In genomic region chr7:81209059-81209458, GRCh38 we compare ENCODE assay signal across 1 cellular context.
A peak's percentile ranks its signal among the peaks of the same experiment; 100 is the strongest.
TF ChIP-seq lines count a peak whose summit lies in the region.

No MANE protein-coding gene starts in this region.

TF ChIP-seq in K562, 482 proteins besides CTCF, POLR2A, EP300 and RAD21 (continued from another document and continues in another):
- TF ChIP-seq, protein P1, sequence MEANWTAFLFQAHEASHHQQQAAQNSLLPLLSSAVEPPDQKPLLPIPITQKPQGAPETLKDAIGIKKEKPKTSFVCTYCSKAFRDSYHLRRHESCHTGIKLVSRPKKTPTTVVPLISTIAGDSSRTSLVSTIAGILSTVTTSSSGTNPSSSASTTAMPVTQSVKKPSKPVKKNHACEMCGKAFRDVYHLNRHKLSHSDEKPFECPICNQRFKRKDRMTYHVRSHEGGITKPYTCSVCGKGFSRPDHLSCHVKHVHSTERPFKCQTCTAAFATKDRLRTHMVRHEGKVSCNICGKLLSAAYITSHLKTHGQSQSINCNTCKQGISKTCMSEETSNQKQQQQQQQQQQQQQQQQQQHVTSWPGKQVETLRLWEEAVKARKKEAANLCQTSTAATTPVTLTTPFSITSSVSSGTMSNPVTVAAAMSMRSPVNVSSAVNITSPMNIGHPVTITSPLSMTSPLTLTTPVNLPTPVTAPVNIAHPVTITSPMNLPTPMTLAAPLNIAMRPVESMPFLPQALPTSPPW (CRISPR knock-in tag; IDR thresholded peaks at IDR 0.05): peak; percentile 45; the same call in 1 of the 2 replicates
- TF ChIP-seq DIDO1 (tag; IDR thresholded peaks at IDR 0.05; ENCODE audit: low read depth) (0 out of 2 replicates have a peak, but pooled peaks have one; percentile 15), FOXM1 (IDR thresholded peaks at IDR 0.05; ENCODE audit: low read depth) (peak; percentile 61), FOXM1 (CRISPR knock-in tag; IDR thresholded peaks at IDR 0.05; ENCODE audit: low read depth) (no peak), ZNF232 (CRISPR knock-in tag; IDR thresholded peaks at IDR 0.05) (no peak), NFIX (CRISPR knock-in tag; IDR thresholded peaks at IDR 0.05; ENCODE audit: low read depth) (no peak), YY1 (IDR thresholded peaks at IDR 0.05; ENCODE audit: borderline replicate concordance in 1 of 3, control insufficient read depth in 1 of 3, extremely low read depth in 1 of 3, insufficient read depth in 3 of 3, insufficient read length in 1 of 3, insufficient replicate concordance in 2 of 3, low read depth in 1 of 3, low read length in 2 of 3) (peak in 1 of 3 experiments; percentile 23), TRIM24 (IDR thresholded peaks at IDR 0.05) (peak; percentile 58 to 79; a peak in 3 of 4 replicates), STAT5A (IDR thresholded peaks at IDR 0.05; ENCODE audit: borderline replicate concordance, low read length) (peak; percentile 57; the same call in 1 of the 2 replicates), MEIS2 (IDR thresholded peaks at IDR 0.05; ENCODE audit: partially characterized antibody) (peak; percentile 55), TARDBP (IDR thresholded peaks at IDR 0.05) (no peak), ETV6 (IDR thresholded peaks at IDR 0.05; ENCODE audit: borderline replicate concordance in 1 of 2, low read depth in 2 of 2, low read length in 1 of 2) (no peak), ETV6 (CRISPR knock-in tag; IDR thresholded peaks at IDR 0.05; ENCODE audit: borderline replicate concordance) (no peak), TCF3 (CRISPR knock-in tag; IDR thresholded peaks at IDR 0.05) (peak; percentile 53), ZNF12 (CRISPR knock-in tag; IDR thresholded peaks at IDR 0.05) (no peak), ZNF766 (CRISPR knock-in tag; conservative IDR thresholded peaks at IDR 0.05) (peak; percentile 88), POLR2AphosphoS5 (IDR thresholded peaks at IDR 0.05; ENCODE audit: control insufficient read depth, insufficient read depth, low read depth, low read length) (peak; percentile 47; the same call in 1 of the 2 replicates), FOSL1 (tag; conservative IDR thresholded peaks at IDR 0.05) (peak; percentile 60; the same call in 1 of the 2 replicates), NCOA6 (IDR thresholded peaks at IDR 0.05) (no peak), CBFA2T3 (IDR thresholded peaks at IDR 0.05) (peak; percentile 87), MCM3 (IDR thresholded peaks at IDR 0.05) (no peak), SMARCC2 (IDR thresholded peaks at IDR 0.05; ENCODE audit: low read depth) (0 out of 2 replicates have a peak, but pooled peaks have one; percentile 43), HMBOX1 (IDR thresholded peaks at IDR 0.05) (0 out of 2 replicates have a peak, but pooled peaks have one; percentile 28), DPF2 (IDR thresholded peaks at IDR 0.05) (peak; percentile 83), MXI1 (IDR thresholded peaks at IDR 0.05; ENCODE audit: low read depth, low read length) (no peak), ATF7 (IDR thresholded peaks at IDR 0.05) (peak; percentile 32; the same call in 1 of the 2 replicates), DMBX1 (CRISPR knock-in tag; IDR thresholded peaks at IDR 0.05; ENCODE audit: borderline replicate concordance) (peak; percentile 19; the same call in 1 of the 2 replicates), FOXK2 (conservative IDR thresholded peaks at IDR 0.05 in 1 of 2, IDR thresholded peaks at IDR 0.05 in 1 of 2; ENCODE audit: low read depth in 2 of 2) (0 out of 4 replicates have a peak, but pooled peaks of 1 of the 2 experiments have one; percentile 31), NFIC (IDR thresholded peaks at IDR 0.05) (peak; percentile 36; the same call in 1 of the 2 replicates), DACH1 (IDR thresholded peaks at IDR 0.05; ENCODE audit: partially characterized antibody) (no peak), PML (IDR thresholded peaks at IDR 0.05; ENCODE audit: low read length) (peak; percentile 61; the same call in 1 of the 2 replicates), ZNF175 (CRISPR knock-in tag; IDR thresholded peaks at IDR 0.05; ENCODE audit: low read depth) (peak; percentile 78; the same call in 1 of the 2 replicates), SMARCA4 (IDR thresholded peaks at IDR 0.05) (peak; percentile 77), KAT2B (IDR thresholded peaks at IDR 0.05; ENCODE audit: low read depth, low read length) (no peak), ZNF785 (CRISPR knock-in tag; IDR thresholded peaks at IDR 0.05) (no peak), GTF2E2 (tag; IDR thresholded peaks at IDR 0.05) (no peak), HDAC1 (IDR thresholded peaks at IDR 0.05) (peak in 1 of 2 experiments; percentile 27; a peak in 1 of 4 replicates), NFYB (IDR thresholded peaks at IDR 0.05; ENCODE audit: extremely low read depth, insufficient read length) (no peak), CREM (IDR thresholded peaks at IDR 0.05; ENCODE audit: low read depth) (peak; percentile 14; the same call in 1 of the 2 replicates), ELF2 (CRISPR knock-in tag; IDR thresholded peaks at IDR 0.05) (no peak), CBX8 (IDR thresholded peaks at IDR 0.05; ENCODE audit: borderline replicate concordance, extremely low read depth, low read depth, low read length, poor library complexity, severe bottlenecking) (no peak), JUND (IDR thresholded peaks at IDR 0.05; ENCODE audit: borderline replicate concordance, low read depth, low read length) (peak; percentile 63; the same call in 1 of the 2 replicates), JUND (tag; IDR thresholded peaks at IDR 0.05; ENCODE audit: borderline replicate concordance, low read depth, low read length) (peak; percentile 41; the same call in 1 of the 3 replicates), ARID1B (IDR thresholded peaks at IDR 0.05) (peak; percentile 92), TEAD4 (IDR thresholded peaks at IDR 0.05; ENCODE audit: low read length) (peak; percentile 86), TEAD4 (CRISPR knock-in tag; IDR thresholded peaks at IDR 0.05; ENCODE audit: borderline replicate concordance) (no peak), NR3C1 (CRISPR knock-in tag; IDR thresholded peaks at IDR 0.05) (no peak), CCNT2 (IDR thresholded peaks at IDR 0.05; ENCODE audit: borderline replicate concordance, extremely low read depth, insufficient read length, low read depth, low read length) (peak; percentile 51), SMARCE1 (IDR thresholded peaks at IDR 0.05) (peak; percentile 60), HCFC1 (IDR thresholded peaks at IDR 0.05; ENCODE audit: low read depth, low read length) (no peak), ZNF197 (CRISPR knock-in tag; IDR thresholded peaks at IDR 0.05; ENCODE audit: low read depth) (0 out of 2 replicates have a peak, but pooled peaks have one; percentile 21), RNF2 (IDR thresholded peaks at IDR 0.05) (peak; percentile 78), GATA2 (CRISPR knock-in tag; IDR thresholded peaks at IDR 0.05) (no peak), MTA2 (IDR thresholded peaks at IDR 0.05; ENCODE audit: low read depth) (peak; percentile 59), JUNB (CRISPR knock-in tag; conservative IDR thresholded peaks at IDR 0.05) (no peak), MAFG (tag; conservative IDR thresholded peaks at IDR 0.05) (peak; percentile 84), NFRKB (IDR thresholded peaks at IDR 0.05; ENCODE audit: low read depth) (0 out of 2 replicates have a peak, but pooled peaks have one; percentile 47), EWSR1 (IDR thresholded peaks at IDR 0.05; ENCODE audit: borderline replicate concordance, low read depth, partially characterized antibody) (no peak), KLF16 (IDR thresholded peaks at IDR 0.05) (peak; percentile 60), MAFK (IDR thresholded peaks at IDR 0.05; ENCODE audit: low read length) (peak; percentile 56; the same call in 1 of the 2 replicates), LEF1 (IDR thresholded peaks at IDR 0.05) (peak; percentile 49; the same call in 1 of the 2 replicates), NFATC3 (IDR thresholded peaks at IDR 0.05) (no peak)
- TF ChIP-seq, protein P2, sequence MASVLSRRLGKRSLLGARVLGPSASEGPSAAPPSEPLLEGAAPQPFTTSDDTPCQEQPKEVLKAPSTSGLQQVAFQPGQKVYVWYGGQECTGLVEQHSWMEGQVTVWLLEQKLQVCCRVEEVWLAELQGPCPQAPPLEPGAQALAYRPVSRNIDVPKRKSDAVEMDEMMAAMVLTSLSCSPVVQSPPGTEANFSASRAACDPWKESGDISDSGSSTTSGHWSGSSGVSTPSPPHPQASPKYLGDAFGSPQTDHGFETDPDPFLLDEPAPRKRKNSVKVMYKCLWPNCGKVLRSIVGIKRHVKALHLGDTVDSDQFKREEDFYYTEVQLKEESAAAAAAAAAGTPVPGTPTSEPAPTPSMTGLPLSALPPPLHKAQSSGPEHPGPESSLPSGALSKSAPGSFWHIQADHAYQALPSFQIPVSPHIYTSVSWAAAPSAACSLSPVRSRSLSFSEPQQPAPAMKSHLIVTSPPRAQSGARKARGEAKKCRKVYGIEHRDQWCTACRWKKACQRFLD (CRISPR knock-in tag; IDR thresholded peaks at IDR 0.05): 0 out of 2 replicates have a peak, but pooled peaks have one; percentile 30
- TF ChIP-seq, protein P3, sequence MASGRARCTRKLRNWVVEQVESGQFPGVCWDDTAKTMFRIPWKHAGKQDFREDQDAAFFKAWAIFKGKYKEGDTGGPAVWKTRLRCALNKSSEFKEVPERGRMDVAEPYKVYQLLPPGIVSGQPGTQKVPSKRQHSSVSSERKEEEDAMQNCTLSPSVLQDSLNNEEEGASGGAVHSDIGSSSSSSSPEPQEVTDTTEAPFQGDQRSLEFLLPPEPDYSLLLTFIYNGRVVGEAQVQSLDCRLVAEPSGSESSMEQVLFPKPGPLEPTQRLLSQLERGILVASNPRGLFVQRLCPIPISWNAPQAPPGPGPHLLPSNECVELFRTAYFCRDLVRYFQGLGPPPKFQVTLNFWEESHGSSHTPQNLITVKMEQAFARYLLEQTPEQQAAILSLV (tag; IDR thresholded peaks at IDR 0.05): 0 out of 2 replicates have a peak, but pooled peaks have one; percentile 12
- TF ChIP-seq, protein P4, sequence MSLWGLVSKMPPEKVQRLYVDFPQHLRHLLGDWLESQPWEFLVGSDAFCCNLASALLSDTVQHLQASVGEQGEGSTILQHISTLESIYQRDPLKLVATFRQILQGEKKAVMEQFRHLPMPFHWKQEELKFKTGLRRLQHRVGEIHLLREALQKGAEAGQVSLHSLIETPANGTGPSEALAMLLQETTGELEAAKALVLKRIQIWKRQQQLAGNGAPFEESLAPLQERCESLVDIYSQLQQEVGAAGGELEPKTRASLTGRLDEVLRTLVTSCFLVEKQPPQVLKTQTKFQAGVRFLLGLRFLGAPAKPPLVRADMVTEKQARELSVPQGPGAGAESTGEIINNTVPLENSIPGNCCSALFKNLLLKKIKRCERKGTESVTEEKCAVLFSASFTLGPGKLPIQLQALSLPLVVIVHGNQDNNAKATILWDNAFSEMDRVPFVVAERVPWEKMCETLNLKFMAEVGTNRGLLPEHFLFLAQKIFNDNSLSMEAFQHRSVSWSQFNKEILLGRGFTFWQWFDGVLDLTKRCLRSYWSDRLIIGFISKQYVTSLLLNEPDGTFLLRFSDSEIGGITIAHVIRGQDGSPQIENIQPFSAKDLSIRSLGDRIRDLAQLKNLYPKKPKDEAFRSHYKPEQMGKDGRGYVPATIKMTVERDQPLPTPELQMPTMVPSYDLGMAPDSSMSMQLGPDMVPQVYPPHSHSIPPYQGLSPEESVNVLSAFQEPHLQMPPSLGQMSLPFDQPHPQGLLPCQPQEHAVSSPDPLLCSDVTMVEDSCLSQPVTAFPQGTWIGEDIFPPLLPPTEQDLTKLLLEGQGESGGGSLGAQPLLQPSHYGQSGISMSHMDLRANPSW (CRISPR knock-in tag; IDR thresholded peaks at IDR 0.05): no peak
- TF ChIP-seq, protein P5, sequence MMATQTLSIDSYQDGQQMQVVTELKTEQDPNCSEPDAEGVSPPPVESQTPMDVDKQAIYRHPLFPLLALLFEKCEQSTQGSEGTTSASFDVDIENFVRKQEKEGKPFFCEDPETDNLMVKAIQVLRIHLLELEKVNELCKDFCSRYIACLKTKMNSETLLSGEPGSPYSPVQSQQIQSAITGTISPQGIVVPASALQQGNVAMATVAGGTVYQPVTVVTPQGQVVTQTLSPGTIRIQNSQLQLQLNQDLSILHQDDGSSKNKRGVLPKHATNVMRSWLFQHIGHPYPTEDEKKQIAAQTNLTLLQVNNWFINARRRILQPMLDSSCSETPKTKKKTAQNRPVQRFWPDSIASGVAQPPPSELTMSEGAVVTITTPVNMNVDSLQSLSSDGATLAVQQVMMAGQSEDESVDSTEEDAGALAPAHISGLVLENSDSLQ (IDR thresholded peaks at IDR 0.05): peak; percentile 50; the same call in 1 of the 2 replicates
- TF ChIP-seq, protein P6, sequence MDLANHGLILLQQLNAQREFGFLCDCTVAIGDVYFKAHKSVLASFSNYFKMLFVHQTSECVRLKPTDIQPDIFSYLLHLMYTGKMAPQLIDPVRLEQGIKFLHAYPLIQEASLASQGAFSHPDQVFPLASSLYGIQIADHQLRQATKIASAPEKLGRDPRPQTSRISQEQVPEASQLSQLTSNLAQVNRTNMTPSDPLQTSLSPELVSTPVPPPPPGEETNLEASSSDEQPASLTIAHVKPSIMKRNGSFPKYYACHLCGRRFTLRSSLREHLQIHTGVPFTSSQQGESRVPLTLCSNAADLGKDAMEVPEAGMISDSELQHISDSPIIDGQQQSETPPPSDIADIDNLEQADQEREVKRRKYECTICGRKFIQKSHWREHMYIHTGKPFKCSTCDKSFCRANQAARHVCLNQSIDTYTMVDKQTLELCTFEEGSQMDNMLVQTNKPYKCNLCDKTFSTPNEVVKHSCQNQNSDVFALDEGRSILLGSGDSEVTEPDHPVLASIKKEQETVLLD (IDR thresholded peaks at IDR 0.05): 0 out of 2 replicates have a peak, but pooled peaks have one; percentile 34
